Comparison of ENCODE assay signal across 19 cellular contexts in genomic region chr9:126534431-126535186, GRCh38.
DNase-seq lines count a peak whose midpoint lies in the region; ATAC-seq and TF ChIP-seq lines count a peak whose summit lies in the region.
"Had no signal": no experiment of that assay in that cellular context is flagged by ENCODE, and none has a peak within 500 bp of the region (broad histone marks: within the 10 kb centered on the region; RNA-seq: fewer than 3 reads in every experiment).

No MANE protein-coding gene starts in this region.

- H3K4me1 ChIP-seq in iPS-20b (ENCODE audit: insufficient read depth, low read length), result peaks cover 19% of the 10 kb centered on the region
- H3K4me1 ChIP-seq in spleen, result peaks cover 0 to 42% (median 31%) of the 10 kb centered on the region in 6 donors
- H3K4me1 ChIP-seq: colonic mucosa had no signal

- DNase-seq in NCI-H146 (lab: John Stamatoyannopoulos, UW), result peak; percentile 12
- DNase-seq in NCI-H146 treated with DMSO at 0.1 percent for 48 hours (lab: John Stamatoyannopoulos, UW; ENCODE audit: unreplicated experiment), result no peak
- peak; percentile 58 for DNase-seq in SW480 (ENCODE audit: low spot score)
- peak; percentile 77 for DNase-seq in spleen
- DNase-seq in activated CD4-positive, alpha-beta T cell treated with anti-CD3 and anti-CD28 coated beads for 36 hours, result no peak
- DNase-seq in RPMI8226, result no peak
- DNase-seq: activated CD8-positive, alpha-beta T cell treated with anti-CD3 and anti-CD28 coated beads, Interleukin-2, amount 10 ng/mL, durations not matched to agents 7 days and 5 days; colonic mucosa; erythroblast; heart right ventricle; NCI-H1105; right cardiac atrium; stimulated activated naive CD4-positive, alpha-beta T cell; T1000 had no signal

- no peaks in the 10 kb centered on the region for H3K9me3 ChIP-seq in iPS-20b (ENCODE audit: insufficient read depth, low read depth, low read length)
- H3K9me3 ChIP-seq in spleen, result no peaks in the 10 kb centered on the region
- H3K9me3 ChIP-seq: colonic mucosa, heart right ventricle had no signal

- no peaks in the 10 kb centered on the region for H3K9me3 Mint-ChIP-seq in activated CD4-positive, alpha-beta T cell treated with anti-CD3 and anti-CD28 coated beads for 36 hours (ENCODE audit: low read depth)
- H3K9me3 Mint-ChIP-seq: activated T-helper 2 cell treated with anti-CD3 and anti-CD28 coated beads, Interferon-gamma antibody, Interleukin-2, Interleukin-4, amounts not matched to agents 10 μg/mL and 5 μg/mL and 100 μg/mL, durations not matched to agents 14 hours and 24 hours and 36 hours; nephron had no signal

- CTCF ChIA-PET in activated CD4-positive, alpha-beta T cell treated with anti-CD3 and anti-CD28 coated beads for 36 hours (lab: Charles Lee), result no interaction called here

- no peak for ATAC-seq in activated CD4-positive, alpha-beta T cell treated with anti-CD3 and anti-CD28 coated beads for 36 hours
- no peak for ATAC-seq in HG02588 (IDR thresholded peaks at IDR 0.05; ENCODE audit: unreplicated experiment)
- ATAC-seq: activated CD8-positive, alpha-beta T cell treated with anti-CD3 and anti-CD28 coated beads, Interleukin-2, amount 10 ng/mL, durations not matched to agents 7 days and 5 days; heart right ventricle; right cardiac atrium had no signal

- H3K9ac ChIP-seq in iPS-20b (ENCODE audit: low read depth, low read length), result 0 out of 2 replicates have a peak overlapping the region, but pooled peaks have one; percentile 56

- H3K4me3 Mint-ChIP-seq in activated CD4-positive, alpha-beta T cell treated with anti-CD3 and anti-CD28 coated beads for 36 hours, result no peak overlapping the region
- H3K4me3 Mint-ChIP-seq: activated CD8-positive, alpha-beta T cell treated with anti-CD3 and anti-CD28 coated beads, Interleukin-2, amount 10 ng/mL, durations not matched to agents 7 days and 5 days; nephron had no signal

- TF ChIP-seq CTCF in spleen (IDR thresholded peaks at IDR 0.05 in 8 of 11, conservative IDR thresholded peaks at IDR 0.05 in 3 of 11), result no peak

- no peaks in the 10 kb centered on the region for H3K4me1 Mint-ChIP-seq in activated CD4-positive, alpha-beta T cell treated with anti-CD3 and anti-CD28 coated beads for 36 hours

- 61 to 89% (median 78%) methylated on average over 22 to 23 of the region's 23 CpGs for WGBS in spleen, 5 donors

- no peak for TF ChIP-seq POLR2A in spleen (IDR thresholded peaks at IDR 0.05)

- no peak overlapping the region for H3K27ac Mint-ChIP-seq in activated CD4-positive, alpha-beta T cell treated with anti-CD3 and anti-CD28 coated beads for 36 hours
- H3K27ac Mint-ChIP-seq: activated CD8-positive, alpha-beta T cell treated with anti-CD3 and anti-CD28 coated beads, Interleukin-2, amount 10 ng/mL, durations not matched to agents 7 days and 5 days; activated T-helper 2 cell treated with anti-CD3 and anti-CD28 coated beads, Interferon-gamma antibody, Interleukin-2, Interleukin-4, amounts not matched to agents 10 μg/mL and 5 μg/mL and 100 μg/mL, durations not matched to agents 14 hours and 24 hours and 36 hours; nephron had no signal

- peaks cover 53% of the 10 kb centered on the region for H3K27me3 ChIP-seq in iPS-20b (ENCODE audit: insufficient read depth, low read length)
- peaks cover 0 to 36% (median 6%) of the 10 kb centered on the region in 7 donors for H3K27me3 ChIP-seq in spleen (replicated peaks in 1 of 7)

- intact Hi-C loops in spleen (cut with DNase I; ENCODE audit: low total_unique reads), result no loop called here
- intact Hi-C loops in activated CD4-positive, alpha-beta T cell treated with anti-CD3 and anti-CD28 coated beads for 36 hours (cut with DNase I, micrococcal nuclease), result no loop called here

- H3K36me3 ChIP-seq in iPS-20b (ENCODE audit: insufficient read depth, low read depth, low read length) (no peaks in the 10 kb centered on the region), spleen (no peaks in the 10 kb centered on the region)
- H3K36me3 ChIP-seq: colonic mucosa, heart right ventricle had no signal

- H3K36me3 Mint-ChIP-seq in activated CD4-positive, alpha-beta T cell treated with anti-CD3 and anti-CD28 coated beads for 36 hours (ENCODE audit: low read depth), result no peaks in the 10 kb centered on the region

- H3K4me3 ChIP-seq in iPS-20b (ENCODE audit: low read length) (peak overlapping the region; percentile 51), spleen (peak overlapping the region in 1 of 8 donors; percentile 57)
- H3K4me3 ChIP-seq: colonic mucosa had no signal

- POLR2A ChIA-PET in activated CD4-positive, alpha-beta T cell treated with anti-CD3 and anti-CD28 coated beads for 36 hours (lab: Charles Lee), result no interaction called here

- no peak overlapping the region for H3K27ac ChIP-seq in iPS-20b (ENCODE audit: low read length)
- peak overlapping the region in 2 of 8 donors; percentile 86 to 87 for H3K27ac ChIP-seq in spleen
- H3K27ac ChIP-seq: 22Rv1, colonic mucosa had no signal

- peaks cover 1% of the 10 kb centered on the region for H3K27me3 Mint-ChIP-seq in activated CD4-positive, alpha-beta T cell treated with anti-CD3 and anti-CD28 coated beads for 36 hours

Comparison
In these comparisons a context has a peak if more than half of its experiments do, and no peak if none do; other contexts are left out.
1. DNase-seq: peak in NCI-H146 (single experiment), SW480 (single experiment) and spleen (single experiment); none in NCI-H146 treated with DMSO at 0.1 percent for 48 hours (single experiment), activated CD4-positive, alpha-beta T cell treated with anti-CD3 and anti-CD28 coated beads for 36 hours (single experiment) and RPMI8226 (single experiment).